ENCODE assay signal across 1 cellular context in the genomic region with DNA sequence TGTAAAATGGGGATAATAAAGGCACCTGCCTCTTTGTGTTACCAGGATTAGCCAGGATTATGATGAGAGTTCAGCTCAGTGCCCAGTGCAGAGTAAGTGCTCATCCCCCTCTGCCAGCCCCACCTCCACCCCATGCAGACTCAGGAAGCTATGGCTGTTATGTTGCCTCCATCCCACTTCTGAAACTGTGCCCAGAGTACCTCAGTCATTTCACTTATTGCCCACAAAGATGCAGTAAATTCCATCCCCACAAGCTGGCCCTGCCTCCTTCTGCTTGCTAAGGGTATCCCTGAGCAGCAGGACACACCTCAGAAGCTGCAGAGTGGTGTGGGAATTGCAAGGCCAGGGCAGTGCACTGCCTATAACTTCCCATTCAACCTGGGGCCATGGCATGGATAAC.
TF ChIP-seq lines count a peak whose summit lies in the region.

No MANE protein-coding gene starts in this region.

TF ChIP-seq in H1, 55 proteins besides CTCF, POLR2A, EP300 and RAD21 (continued from another document):
- no peak for TF ChIP-seq RNF2 (IDR thresholded peaks at IDR 0.05; ENCODE audit: borderline replicate concordance, low read depth, low read length, missing control alignments, poor library complexity, severe bottlenecking)
- TF ChIP-seq JUN (IDR thresholded peaks at IDR 0.05; ENCODE audit: low read depth, low read length), result no peak
- no peak for TF ChIP-seq SP4 (IDR thresholded peaks at IDR 0.05; ENCODE audit: low read length)
- no peak for TF ChIP-seq TCF12 (IDR thresholded peaks at IDR 0.05; ENCODE audit: low read depth, low read length)
- TF ChIP-seq CREB1 (IDR thresholded peaks at IDR 0.05), result no peak
- no peak for TF ChIP-seq YY1 (IDR thresholded peaks at IDR 0.05; ENCODE audit: low read depth, low read length)
- TF ChIP-seq EGR1 (IDR thresholded peaks at IDR 0.05; ENCODE audit: borderline replicate concordance, low read depth, low read length), result no peak
- TF ChIP-seq, protein P1, sequence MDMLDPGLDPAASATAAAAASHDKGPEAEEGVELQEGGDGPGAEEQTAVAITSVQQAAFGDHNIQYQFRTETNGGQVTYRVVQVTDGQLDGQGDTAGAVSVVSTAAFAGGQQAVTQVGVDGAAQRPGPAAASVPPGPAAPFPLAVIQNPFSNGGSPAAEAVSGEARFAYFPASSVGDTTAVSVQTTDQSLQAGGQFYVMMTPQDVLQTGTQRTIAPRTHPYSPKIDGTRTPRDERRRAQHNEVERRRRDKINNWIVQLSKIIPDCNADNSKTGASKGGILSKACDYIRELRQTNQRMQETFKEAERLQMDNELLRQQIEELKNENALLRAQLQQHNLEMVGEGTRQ (IDR thresholded peaks at IDR 0.05; ENCODE audit: low read length), result no peak
